Comparison of ENCODE assay signal across 8 cellular contexts in genomic region chr20:35145141-35145564, GRCh38. TPM values are rescaled to one million over a fixed set of nuclear protein-coding genes. Genes with fewer than 3 reads are reported as not detected.
DNase-seq lines count a peak whose midpoint lies in the region; ATAC-seq, FAIRE-seq and TF ChIP-seq lines count a peak whose summit lies in the region.

No MANE protein-coding gene starts in this region.

- no peaks in the 10 kb centered on the region for H4K20me1 ChIP-seq in HCT116 (ENCODE audit: insufficient read depth)
- H4K20me1 ChIP-seq in astrocyte (ENCODE audit: insufficient read depth, low read length): no peaks in the 10 kb centered on the region
- H4K20me1 ChIP-seq in hepatocyte (ENCODE audit: insufficient read depth, poor library complexity, severe bottlenecking): no peaks in the 10 kb centered on the region

- H3K36me3 ChIP-seq in HCT116 (ENCODE audit: control insufficient read depth in 1 of 2, insufficient read depth in 2 of 2, low read length in 2 of 2): peaks cover 5 to 15% of the 10 kb centered on the region in 2 experiments; a peak in 3 of 4 replicates
- H3K36me3 ChIP-seq in astrocyte (ENCODE audit: insufficient read depth, low read length): peaks cover 5% of the 10 kb centered on the region
- no peaks in the 10 kb centered on the region for H3K36me3 ChIP-seq in hepatocyte (replicated peaks; ENCODE audit: insufficient read depth, low read depth)

- TF ChIP-seq POLR2A in HCT116 (IDR thresholded peaks at IDR 0.05; ENCODE audit: borderline replicate concordance, extremely low read depth, insufficient read depth, insufficient read length): no peak

- no peak overlapping the region for H3K9ac ChIP-seq in HCT116 (ENCODE audit: low read length)
- H3K9ac ChIP-seq in astrocyte (ENCODE audit: low read length): no peak overlapping the region

- no peak overlapping the region for H3K4me2 ChIP-seq in HCT116 (ENCODE audit: low read length)
- no peak overlapping the region for H3K4me2 ChIP-seq in astrocyte (ENCODE audit: low read length)
- H3K4me2 ChIP-seq in hepatocyte: no peak overlapping the region

- H3K27me3 ChIP-seq in HCT116 (ENCODE audit: insufficient read depth, low read length) (no peaks in the 10 kb centered on the region), astrocyte (ENCODE audit: insufficient read depth, low read length) (no peaks in the 10 kb centered on the region), hepatocyte (no peaks in the 10 kb centered on the region)

- H3K9me3 Mint-ChIP-seq in Calu3 (ENCODE audit: low read depth, unreplicated experiment) (no peaks in the 10 kb centered on the region), astrocyte (ENCODE audit: unreplicated experiment) (no peaks in the 10 kb centered on the region)
- no peaks in the 10 kb centered on the region for H3K9me3 Mint-ChIP-seq in stimulated activated memory B cell treated with anti-CD40 and anti-IgM and Interleukin-4, amounts not matched to agents 10 μg/mL and 1 μg/mL and 100 μg/mL, for 72 hours

- ATAC-seq in HCT116: peak; percentile 30
- ATAC-seq in stimulated activated memory B cell treated with anti-CD40 and anti-IgM and Interleukin-4, amounts not matched to agents 10 μg/mL and 1 μg/mL and 100 μg/mL, for 72 hours: peak; percentile 9
- no peak for ATAC-seq in GM18861 (IDR thresholded peaks at IDR 0.05; ENCODE audit: unreplicated experiment)
- no peak for ATAC-seq in GM19351 (IDR thresholded peaks at IDR 0.05; ENCODE audit: unreplicated experiment)

- H3K9me3 ChIP-seq in HCT116 (ENCODE audit: control insufficient read depth in 1 of 2, insufficient read depth in 1 of 2, low read depth in 1 of 2, low read length in 2 of 2) (no peaks in the 10 kb centered on the region), astrocyte (ENCODE audit: insufficient read depth, low read depth, low read length) (no peaks in the 10 kb centered on the region), hepatocyte (ENCODE audit: low read depth) (no peaks in the 10 kb centered on the region)

- intact Hi-C loops in Calu3 (cut with micrococcal nuclease; ENCODE audit: unreplicated experiment): loop anchor here (1.0 to 5.0 kb wide), 3 partner anchors 63 to 313 kb away; no protein-coding TSS in a partner anchor
- intact Hi-C loops in HCT116 (cut with micrococcal nuclease): loop anchor here (1.0 to 5.0 kb wide), 5 partner anchors 53 to 302 kb away; partner anchors contain the start of gene TRPC4AP

- RAD21 ChIA-PET in HCT116 (lab: Charles Lee; ENCODE audit: low non-redundant PET in 1 of 2, low total read pairs in 2 of 2, uncharacterized antibody in 2 of 2, unreplicated experiment in 2 of 2): interaction anchor here (0.6 to 1.2 kb wide), 8 partner anchors 49 to 310 kb away, joined by 3 to 7 read pairs (median 4); partner anchors contain the start of gene EIF6 (in 1 of the 2)

- 48% methylated on average over 2 of the region's 2 CpGs for WGBS in hepatocyte (ENCODE audit: low lambda C conversion rate, missing lambda C conversion rate)

- H3K27ac Mint-ChIP-seq in Calu3 (ENCODE audit: unreplicated experiment) (peak overlapping the region; percentile 18), astrocyte (ENCODE audit: unreplicated experiment) (peak overlapping the region; percentile 27)
- peak overlapping the region; percentile 67 for H3K27ac Mint-ChIP-seq in stimulated activated memory B cell treated with anti-CD40 and anti-IgM and Interleukin-4, amounts not matched to agents 10 μg/mL and 1 μg/mL and 100 μg/mL, for 72 hours

- no peaks in the 10 kb centered on the region for H3K27me3 Mint-ChIP-seq in Calu3 (ENCODE audit: unreplicated experiment)
- H3K27me3 Mint-ChIP-seq in astrocyte (ENCODE audit: low read depth, unreplicated experiment): no peaks in the 10 kb centered on the region
- H3K27me3 Mint-ChIP-seq in stimulated activated memory B cell treated with anti-CD40 and anti-IgM and Interleukin-4, amounts not matched to agents 10 μg/mL and 1 μg/mL and 100 μg/mL, for 72 hours: no peaks in the 10 kb centered on the region

- H3K4me3 ChIP-seq in HCT116 (replicated peaks in 1 of 2; ENCODE audit: low read depth in 1 of 2, low read length in 2 of 2) (no peak overlapping the region), astrocyte (ENCODE audit: insufficient read depth, low read depth, low read length) (no peak overlapping the region), hepatocyte (no peak overlapping the region)

- POLR2A ChIA-PET in HCT116 (lab: Charles Lee): interaction anchor here (0.8 to 1.0 kb wide), 2 partner anchors 29 to 120 kb away, joined by 3 to 4 read pairs; no protein-coding TSS in a partner anchor

- CTCF ChIA-PET in Calu3 (lab: Charles Lee) (interaction anchor here (0.5 to 3.5 kb wide), 40 partner anchors 11 to 601 kb away, joined by 3 to 86 read pairs (median 4); partner anchors contain the start of genes ACSS2, CEP250, EIF6 and MMP24), HCT116 (lab: Charles Lee) (interaction anchor here (0.6 to 3.5 kb wide), 32 partner anchors 9 to 574 kb away, joined by 3 to 29 read pairs (median 5); partner anchors contain the start of genes CEP250, EIF6, MMP24OS and PROCR)

- BruUV-seq in Calu3 (replicated peaks; lab: Mats Ljungman, UMichigan) (no TSS peak), HCT116 (replicated peaks; lab: Mats Ljungman, UMichigan) (no TSS peak)

- DNase-seq in Calu3: peak; percentile 66
- DNase-seq in HCT116 (ENCODE audit: low read depth, low spot score): peak; percentile 47
- DNase-seq in NCI-H526 treated with DMSO at 0.1 percent for 48 hours (lab: John Stamatoyannopoulos, UW): peak; percentile 74
- peak; percentile 50 for DNase-seq in astrocyte (ENCODE audit: low read depth)
- peak; percentile 68 for DNase-seq in hepatocyte (ENCODE audit: low spot score)

- H3K36me3 Mint-ChIP-seq in Calu3 (ENCODE audit: insufficient read depth, unreplicated experiment) (peaks cover 44% of the 10 kb centered on the region), astrocyte (ENCODE audit: low read depth, unreplicated experiment) (peaks cover 5% of the 10 kb centered on the region)
- H3K36me3 Mint-ChIP-seq in stimulated activated memory B cell treated with anti-CD40 and anti-IgM and Interleukin-4, amounts not matched to agents 10 μg/mL and 1 μg/mL and 100 μg/mL, for 72 hours: peaks cover 31% of the 10 kb centered on the region

- TF ChIP-seq CTCF in Calu3 (IDR thresholded peaks at IDR 0.05; ENCODE audit: unreplicated experiment) (peak; percentile 74), HCT116 (IDR thresholded peaks at IDR 0.05 in 2 of 3, conservative IDR thresholded peaks at IDR 0.05 in 1 of 3; ENCODE audit: borderline replicate concordance in 1 of 3, insufficient read depth in 1 of 3, low read depth in 2 of 3, low read length in 2 of 3) (peak; percentile 71 to 88 (median 76)), astrocyte (IDR thresholded peaks at IDR 0.05; ENCODE audit: insufficient read depth, low read depth, low read length) (peak; percentile 86), hepatocyte (IDR thresholded peaks at IDR 0.05; ENCODE audit: poor library complexity) (peak; percentile 77)

- no peak overlapping the region for H2AFZ ChIP-seq in HCT116 (ENCODE audit: low read depth, low read length, poor library complexity, severe bottlenecking)
- no peak overlapping the region for H2AFZ ChIP-seq in astrocyte (ENCODE audit: low read depth, low read length)
- no peak overlapping the region for H2AFZ ChIP-seq in hepatocyte

- H3K4me1 Mint-ChIP-seq in Calu3 (ENCODE audit: low read depth, unreplicated experiment) (peaks cover 25% of the 10 kb centered on the region), astrocyte (ENCODE audit: low read depth, unreplicated experiment) (peaks cover 7% of the 10 kb centered on the region)
- peaks cover 51% of the 10 kb centered on the region for H3K4me1 Mint-ChIP-seq in stimulated activated memory B cell treated with anti-CD40 and anti-IgM and Interleukin-4, amounts not matched to agents 10 μg/mL and 1 μg/mL and 100 μg/mL, for 72 hours

- no peak overlapping the region for H3K27ac ChIP-seq in HCT116 (ENCODE audit: low read depth, low read length)
- no peak overlapping the region for H3K27ac ChIP-seq in astrocyte (ENCODE audit: low read depth, low read length)
- no peak overlapping the region for H3K27ac ChIP-seq in hepatocyte

- H3K9me2 ChIP-seq in HCT116 (ENCODE audit: insufficient read depth) (no peaks in the 10 kb centered on the region), hepatocyte (replicated peaks; ENCODE audit: insufficient read depth) (no peaks in the 10 kb centered on the region)

- H3K4me1 ChIP-seq in HCT116 (ENCODE audit: control insufficient read depth in 1 of 2, insufficient read depth in 2 of 2, low read length in 2 of 2) (peaks cover 3 to 12% of the 10 kb centered on the region in 2 experiments; a peak in 2 of 4 replicates), astrocyte (ENCODE audit: insufficient read depth, low read length) (peaks cover 14% of the 10 kb centered on the region), hepatocyte (ENCODE audit: insufficient read depth) (peaks cover 5% of the 10 kb centered on the region)

- H3K79me2 ChIP-seq in HCT116 (ENCODE audit: insufficient read depth, low read length) (peaks cover 6% of the 10 kb centered on the region; the same call in 1 of the 2 replicates), astrocyte (ENCODE audit: insufficient read depth, low read length) (no peaks in the 10 kb centered on the region), hepatocyte (no peaks in the 10 kb centered on the region)

- FAIRE-seq in astrocyte (lab: Jason Lieb, UNC): no peak

- peak overlapping the region; percentile 87 for H3K4me3 Mint-ChIP-seq in Calu3 (ENCODE audit: low read depth, unreplicated experiment)
- peak overlapping the region; percentile 75 for H3K4me3 Mint-ChIP-seq in astrocyte (ENCODE audit: unreplicated experiment)
- H3K4me3 Mint-ChIP-seq in stimulated activated memory B cell treated with anti-CD40 and anti-IgM and Interleukin-4, amounts not matched to agents 10 μg/mL and 1 μg/mL and 100 μg/mL, for 72 hours: no peak overlapping the region

- peak; percentile 95 for TF ChIP-seq RAD21 in HCT116 (IDR thresholded peaks at IDR 0.05; ENCODE audit: low read depth)

RNA-seq across cellular contexts. Expression of gene EDEM2, which starts 2.0 kb away (rescaled TPM):
- 44.4 and 49.4 TPM in 2 replicates for total RNA-seq in Calu3 (2022)
- 22.8 TPM for total RNA-seq in HCT116 (2021; ENCODE audit: unreplicated experiment)
- 19.3 and 20.8 TPM in 2 replicates for polyA plus RNA-seq in HCT116 (2012)
- total RNA-seq in astrocyte: 32.5 and 33.4 TPM in 2 replicates
- total RNA-seq in hepatocyte: 24.7 and 27.4 TPM in 2 replicates
- 38.3 and 40.8 TPM in 2 replicates for polyA plus RNA-seq in hepatocyte

RNA-seq across cellular contexts. Expression of gene PROCR, which starts 26.7 kb away (rescaled TPM):
- 9.7 and 10.3 TPM in 2 replicates for total RNA-seq in Calu3 (2022)
- 52.0 TPM for total RNA-seq in HCT116 (2021; ENCODE audit: unreplicated experiment)
- polyA plus RNA-seq in HCT116 (2012): 74.7 and 76.9 TPM in 2 replicates
- total RNA-seq in astrocyte: 36.2 and 39.5 TPM in 2 replicates
- 7.5 and 7.7 TPM in 2 replicates for total RNA-seq in hepatocyte
- 9.0 and 14.1 TPM in 2 replicates for polyA plus RNA-seq in hepatocyte

RNA-seq across cellular contexts. Expression of gene TRPC4AP, which starts 52.5 kb away (rescaled TPM):
- total RNA-seq in Calu3 (2022): 79.0 and 85.3 TPM in 2 replicates
- total RNA-seq in HCT116 (2021; ENCODE audit: unreplicated experiment): 48.6 TPM
- polyA plus RNA-seq in HCT116 (2012): 48.6 and 48.8 TPM in 2 replicates
- total RNA-seq in astrocyte: 92.0 and 92.6 TPM in 2 replicates
- 81.0 and 88.6 TPM in 2 replicates for total RNA-seq in hepatocyte
- polyA plus RNA-seq in hepatocyte: 94.9 and 102 TPM in 2 replicates

Comparison
In these comparisons a context has a peak if more than half of its experiments do, and no peak if none do; other contexts are left out.
1. ATAC-seq: peak in HCT116 (single experiment) and stimulated activated memory B cell treated with anti-CD40 and anti-IgM and Interleukin-4, amounts not matched to agents 10 μg/mL and 1 μg/mL and 100 μg/mL, for 72 hours (single experiment); none in GM18861 (single experiment) and GM19351 (single experiment).
2. Peak in every context shown above with its lines, with median percentiles within 50 percentile points of each other: DNase-seq, H3K27ac Mint-ChIP-seq and CTCF ChIP-seq.